In the genomic region with DNA sequence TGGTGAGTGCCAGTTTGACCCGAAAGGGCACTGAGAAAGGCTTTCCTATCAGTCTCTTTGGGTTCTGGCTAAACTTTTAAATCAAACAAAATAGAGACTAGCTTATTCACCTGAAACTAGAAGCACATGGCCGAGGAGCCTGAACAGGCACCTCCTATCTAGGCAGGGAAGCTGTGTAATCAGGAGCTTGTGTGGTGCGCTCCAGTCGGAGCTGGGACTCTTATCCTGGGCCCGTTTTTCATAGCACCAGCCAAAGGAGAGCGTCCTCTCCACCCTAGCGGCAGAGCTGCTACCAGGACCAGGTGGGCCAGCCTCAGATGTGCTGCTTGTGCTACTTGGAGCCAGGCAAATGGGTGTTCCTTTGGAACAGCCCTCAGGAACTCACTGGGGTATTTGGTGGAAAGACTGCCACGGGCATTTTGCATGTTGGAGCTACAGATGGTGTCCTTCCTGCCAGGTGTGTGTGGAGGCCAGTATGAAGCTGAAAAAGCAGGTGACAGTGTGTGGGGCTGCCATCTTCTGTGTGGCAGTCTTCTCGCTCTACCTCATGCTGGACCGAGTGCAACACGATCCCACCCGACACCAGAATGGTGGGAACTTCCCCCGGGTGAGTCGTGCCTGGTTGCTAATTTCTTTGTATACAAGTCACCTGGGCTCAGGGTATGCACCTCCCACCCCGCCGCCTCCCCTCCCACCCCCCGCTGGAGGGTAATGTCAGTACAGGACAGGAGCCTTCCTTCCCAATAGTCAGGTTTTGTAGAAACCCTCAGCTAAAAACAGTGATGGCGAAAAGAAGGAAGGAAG, we compare ENCODE assay signal across 8 cellular contexts. TPM values are rescaled to one million over a fixed set of nuclear protein-coding genes. Genes with fewer than 3 reads are reported as not detected.
A peak's percentile ranks its signal among the peaks of the same experiment; 100 is the strongest.
DNase-seq lines count a peak whose midpoint lies in the region; ATAC-seq and TF ChIP-seq lines count a peak whose summit lies in the region.

No MANE protein-coding gene starts in this region.

- H3K4me1 ChIP-seq in foreskin keratinocyte: peaks cover 6% of the 10 kb centered on the region

- no peak for DNase-seq in activated naive CD4-positive, alpha-beta T cell treated with anti-CD3 and anti-CD28 coated beads, Interleukin-2, amount 10 ng/mL, durations not matched to agents 7 days and 5 days
- DNase-seq in activated naive CD4-positive, alpha-beta T cell treated with Interleukin-2 at 50 U/mL for 16 hours: no peak
- DNase-seq in T-helper 17 cell (no peak), foreskin keratinocyte (peak in 1 of 2 donors; percentile 32), progenitor cell of endocrine pancreas (ENCODE audit: low spot score, unreplicated experiment) (no peak)
- no peak for DNase-seq in activated CD4-positive, CD25-positive, alpha-beta regulatory T cell treated with anti-CD3 and anti-CD28 coated beads, Interleukin-2, amount 50 U/mL, for 72 hours

- H3K27ac ChIP-seq in foreskin keratinocyte: no peak overlapping the region

- peak overlapping the region; percentile 90 for H3K27ac Mint-ChIP-seq in activated naive CD4-positive, alpha-beta T cell treated with anti-CD3 and anti-CD28 coated beads, Interleukin-2, amount 10 ng/mL, durations not matched to agents 7 days and 5 days
- H3K27ac Mint-ChIP-seq in T-helper 17 cell: peak overlapping the region; percentile 87
- peak overlapping the region; percentile 85 for H3K27ac Mint-ChIP-seq in progenitor cell of endocrine pancreas

- no peaks in the 10 kb centered on the region for H3K9me3 Mint-ChIP-seq in activated naive CD4-positive, alpha-beta T cell treated with anti-CD3 and anti-CD28 coated beads, Interleukin-2, amount 10 ng/mL, durations not matched to agents 7 days and 5 days
- no peaks in the 10 kb centered on the region for H3K9me3 Mint-ChIP-seq in progenitor cell of endocrine pancreas (ENCODE audit: low read depth)

- ATAC-seq in T-helper 17 cell (no peak), foreskin keratinocyte (peak; percentile 59), HG02852 (IDR thresholded peaks at IDR 0.05; ENCODE audit: unreplicated experiment) (no peak), GM21737 (IDR thresholded peaks at IDR 0.05; ENCODE audit: unreplicated experiment) (no peak)

- no peaks in the 10 kb centered on the region for H3K27me3 ChIP-seq in foreskin keratinocyte

- H3K4me1 Mint-ChIP-seq in activated naive CD4-positive, alpha-beta T cell treated with anti-CD3 and anti-CD28 coated beads, Interleukin-2, amount 10 ng/mL, durations not matched to agents 7 days and 5 days: peaks cover 35% of the 10 kb centered on the region
- peaks cover 23% of the 10 kb centered on the region for H3K4me1 Mint-ChIP-seq in T-helper 17 cell
- peaks cover 21% of the 10 kb centered on the region for H3K4me1 Mint-ChIP-seq in progenitor cell of endocrine pancreas (ENCODE audit: low read depth)

- peak; percentile 30 for TF ChIP-seq CTCF in foreskin keratinocyte (conservative IDR thresholded peaks at IDR 0.05)
- peak; percentile 19 for TF ChIP-seq CTCF in progenitor cell of endocrine pancreas (IDR thresholded peaks at IDR 0.05; ENCODE audit: unreplicated experiment)

- H3K4me3 Mint-ChIP-seq in activated naive CD4-positive, alpha-beta T cell treated with anti-CD3 and anti-CD28 coated beads, Interleukin-2, amount 10 ng/mL, durations not matched to agents 7 days and 5 days: peak overlapping the region; percentile 78
- H3K4me3 Mint-ChIP-seq in T-helper 17 cell (peak overlapping the region; percentile 92), progenitor cell of endocrine pancreas (ENCODE audit: low read depth) (peak overlapping the region; percentile 78)

- H3K9me3 ChIP-seq in T-helper 17 cell (ENCODE audit: control insufficient read depth, low read length, poor library complexity, severe bottlenecking): no peaks in the 10 kb centered on the region

- CTCF ChIA-PET in activated naive CD4-positive, alpha-beta T cell treated with anti-CD3 and anti-CD28 coated beads, Interleukin-2, amount 10 ng/mL, durations not matched to agents 7 days and 5 days (lab: Charles Lee): interaction anchor here (0.7 to 7.6 kb wide), 12 partner anchors 9 to 584 kb away, joined by 3 to 160 read pairs (median 4); a partner anchor contains a TSS

- H3K36me3 Mint-ChIP-seq in activated naive CD4-positive, alpha-beta T cell treated with anti-CD3 and anti-CD28 coated beads, Interleukin-2, amount 10 ng/mL, durations not matched to agents 7 days and 5 days: peaks cover 27% of the 10 kb centered on the region
- H3K36me3 Mint-ChIP-seq in T-helper 17 cell (ENCODE audit: low read depth) (peaks cover 6% of the 10 kb centered on the region), progenitor cell of endocrine pancreas (ENCODE audit: insufficient read depth) (peaks cover 19% of the 10 kb centered on the region)

- H3K27me3 Mint-ChIP-seq in activated naive CD4-positive, alpha-beta T cell treated with anti-CD3 and anti-CD28 coated beads, Interleukin-2, amount 10 ng/mL, durations not matched to agents 7 days and 5 days: no peaks in the 10 kb centered on the region
- H3K27me3 Mint-ChIP-seq in T-helper 17 cell (no peaks in the 10 kb centered on the region), progenitor cell of endocrine pancreas (peaks cover 3% of the 10 kb centered on the region)

RNA-seq across cellular contexts. Expression of a gene that starts 0.8 kb away (rescaled TPM):
- total RNA-seq in T-helper 17 cell (100 to 1,000 TPM; 159 to 186 TPM), foreskin keratinocyte (10.3 and 11.0 TPM in 2 replicates), progenitor cell of endocrine pancreas (111 and 117 TPM in 2 replicates)
- 4.8 and 5.8 TPM in 2 replicates for polyA plus RNA-seq in foreskin keratinocyte

RNA-seq across cellular contexts. Expression of a gene that starts 19.6 kb away (rescaled TPM):
- total RNA-seq in T-helper 17 cell (10 to 100 TPM in 1 of 2 donors, 1 to 10 TPM in 1; 6.0 to 12.7 TPM), foreskin keratinocyte (1.5 and 1.8 TPM in 2 replicates), progenitor cell of endocrine pancreas (13.8 and 16.2 TPM in 2 replicates)
- 0.69 and 1.5 TPM in 2 replicates for polyA plus RNA-seq in foreskin keratinocyte

RNA-seq across cellular contexts. Expression of a gene that starts 28.4 kb away (rescaled TPM):
- 10 to 100 TPM; 11.1 to 12.9 TPM for total RNA-seq in T-helper 17 cell
- 15.7 and 16.1 TPM in 2 replicates for total RNA-seq in foreskin keratinocyte
- 23.7 and 25.1 TPM in 2 replicates for polyA plus RNA-seq in foreskin keratinocyte
- total RNA-seq in progenitor cell of endocrine pancreas: 14.5 and 16.6 TPM in 2 replicates

RNA-seq across cellular contexts. Expression of a gene that starts 31.1 kb away (rescaled TPM):
- total RNA-seq in T-helper 17 cell (10 to 100 TPM; 36.9 to 38.3 TPM), foreskin keratinocyte (59.0 and 59.7 TPM in 2 replicates), progenitor cell of endocrine pancreas (83.4 and 90.6 TPM in 2 replicates)
- polyA plus RNA-seq in foreskin keratinocyte: 46.5 and 52.5 TPM in 2 replicates

RNA-seq across cellular contexts. Expression of a gene that starts 35.5 kb away (rescaled TPM):
- total RNA-seq in T-helper 17 cell (100 to 1,000 TPM; 133 to 260 TPM), foreskin keratinocyte (62.7 and 78.9 TPM in 2 replicates), progenitor cell of endocrine pancreas (64.1 and 64.8 TPM in 2 replicates)
- polyA plus RNA-seq in foreskin keratinocyte: 47.7 and 55.9 TPM in 2 replicates
